8 cellular contexts compared by ENCODE assay signal in the genomic region with DNA sequence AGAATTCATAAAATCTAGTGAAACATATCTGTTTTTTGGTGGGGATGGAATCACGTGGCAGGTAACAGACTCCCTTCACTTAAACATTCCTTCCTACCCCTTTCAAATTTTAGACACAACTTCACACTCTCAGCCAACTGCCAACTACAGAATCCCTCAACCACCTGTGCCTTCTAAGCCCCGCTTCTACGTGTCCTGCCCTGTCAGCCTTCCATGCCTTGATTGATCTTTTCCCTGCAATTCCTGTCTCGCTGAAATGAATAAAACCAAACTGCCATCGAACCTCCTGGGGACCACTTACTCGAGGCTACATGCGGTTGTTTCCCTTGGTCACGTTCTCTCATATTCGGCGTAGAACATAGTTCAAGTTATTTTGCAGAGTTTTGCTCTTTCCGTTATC. TPM values are rescaled to one million over a fixed set of nuclear protein-coding genes. Genes with fewer than 3 reads are reported as not detected.
A peak's percentile ranks its signal among the peaks of the same experiment; 100 is the strongest.
DNase-seq lines count a peak whose midpoint lies in the region; ATAC-seq and TF ChIP-seq lines count a peak whose summit lies in the region.

No MANE protein-coding gene starts in this region.

- H3K36me3 Mint-ChIP-seq in T-helper 1 cell treated with Interleukin-12 subunit alpha and Interleukin-12 subunit beta and Interleukin-4 antibody, amounts not matched to agents 30 μg/mL and 1 μg/mL, for 36 hours (ENCODE audit: low read depth) = peaks cover 21% of the 10 kb centered on the region
- no peaks in the 10 kb centered on the region for H3K36me3 Mint-ChIP-seq in activated T-helper 17 cell treated with anti-CD3 and anti-CD28 coated beads, Interleukin-2, amount 50 U/mL, for 72 hours (ENCODE audit: low read depth)

- H3K4me1 Mint-ChIP-seq in T-helper 1 cell treated with Interleukin-12 subunit alpha and Interleukin-12 subunit beta and Interleukin-4 antibody, amounts not matched to agents 30 μg/mL and 1 μg/mL, for 36 hours (ENCODE audit: low read depth) = peaks cover 13% of the 10 kb centered on the region
- H3K4me1 Mint-ChIP-seq in activated T-helper 17 cell treated with anti-CD3 and anti-CD28 coated beads, Interleukin-2, amount 50 U/mL, for 72 hours = no peaks in the 10 kb centered on the region

- H3K4me3 Mint-ChIP-seq in T-helper 1 cell treated with Interleukin-12 subunit alpha and Interleukin-12 subunit beta and Interleukin-4 antibody, amounts not matched to agents 30 μg/mL and 1 μg/mL, for 36 hours = peak overlapping the region; percentile 63
- H3K4me3 Mint-ChIP-seq in activated T-helper 17 cell treated with anti-CD3 and anti-CD28 coated beads, Interleukin-2, amount 50 U/mL, for 72 hours = peak overlapping the region; percentile 86

- no peak for TF ChIP-seq CTCF in stomach (IDR thresholded peaks at IDR 0.05)

- H3K27me3 ChIP-seq in iPS-20b (ENCODE audit: insufficient read depth, low read length) = no peaks in the 10 kb centered on the region
- no peaks in the 10 kb centered on the region for H3K27me3 ChIP-seq in stomach

- H3K27ac ChIP-seq in iPS-20b (ENCODE audit: low read length) = no peak overlapping the region
- peak overlapping the region in 2 of 5 donors; percentile 77 to 81 for H3K27ac ChIP-seq in stomach

- intact Hi-C loops in stomach (cut with DNase I; ENCODE audit: low total_unique reads) = no loop called here

- no peak for TF ChIP-seq POLR2A in stomach (IDR thresholded peaks at IDR 0.05)

- H3K9ac ChIP-seq in iPS-20b (ENCODE audit: low read depth, low read length) = peak overlapping the region; percentile 95; the same call in 1 of the 2 replicates

- WGBS in stomach, 5 donors = 21 to 29% (median 23%) methylated on average over 11 of the region's 11 CpGs

- no peak for TF ChIP-seq EP300 in stomach (IDR thresholded peaks at IDR 0.05)

- peaks cover 3% of the 10 kb centered on the region for H3K27me3 Mint-ChIP-seq in T-helper 1 cell treated with Interleukin-12 subunit alpha and Interleukin-12 subunit beta and Interleukin-4 antibody, amounts not matched to agents 30 μg/mL and 1 μg/mL, for 36 hours (ENCODE audit: low read depth)
- H3K27me3 Mint-ChIP-seq in activated T-helper 17 cell treated with anti-CD3 and anti-CD28 coated beads, Interleukin-2, amount 50 U/mL, for 72 hours = peaks cover 3% of the 10 kb centered on the region

- peaks cover 30% of the 10 kb centered on the region for H3K36me3 ChIP-seq in iPS-20b (ENCODE audit: insufficient read depth, low read depth, low read length)
- H3K36me3 ChIP-seq in stomach = peaks cover 0 to 19% (median 15%) of the 10 kb centered on the region in 4 donors

- H3K9me3 ChIP-seq in iPS-20b (ENCODE audit: insufficient read depth, low read depth, low read length) (peaks cover 5% of the 10 kb centered on the region), stomach (no peaks in the 10 kb centered on the region)

- H3K4me3 ChIP-seq in iPS-20b (ENCODE audit: low read length) = peak overlapping the region; percentile 93
- peak overlapping the region; percentile 69 to 96 (median 86) for H3K4me3 ChIP-seq in stomach

- no peak overlapping the region for H3K27ac Mint-ChIP-seq in T-helper 1 cell treated with Interleukin-12 subunit alpha and Interleukin-12 subunit beta and Interleukin-4 antibody, amounts not matched to agents 30 μg/mL and 1 μg/mL, for 36 hours
- no peak overlapping the region for H3K27ac Mint-ChIP-seq in activated T-helper 17 cell treated with anti-CD3 and anti-CD28 coated beads, Interleukin-2, amount 50 U/mL, for 72 hours

- H3K4me1 ChIP-seq in iPS-20b (ENCODE audit: insufficient read depth, low read length) = no peaks in the 10 kb centered on the region
- H3K4me1 ChIP-seq in stomach = peaks cover 10 to 29% (median 20%) of the 10 kb centered on the region in 4 donors

- no peak for ATAC-seq in activated T-helper 17 cell treated with anti-CD3 and anti-CD28 coated beads, Interleukin-2, amount 50 U/mL, for 72 hours (replicated peaks)

- H3K9me3 Mint-ChIP-seq in T-helper 1 cell treated with Interleukin-12 subunit alpha and Interleukin-12 subunit beta and Interleukin-4 antibody, amounts not matched to agents 30 μg/mL and 1 μg/mL, for 36 hours = peaks cover 13% of the 10 kb centered on the region
- H3K9me3 Mint-ChIP-seq in activated T-helper 17 cell treated with anti-CD3 and anti-CD28 coated beads, Interleukin-2, amount 50 U/mL, for 72 hours = no peaks in the 10 kb centered on the region

- no peak for DNase-seq in T-helper 1 cell
- DNase-seq in stomach = no peak
- DNase-seq in NCI-H510A treated with DMSO at 0.1 percent for 48 hours (lab: John Stamatoyannopoulos, UW) = no peak
- DNase-seq in cerebellar nuclear complex (lab: John Stamatoyannopoulos, UW) = no peak
- no peak for DNase-seq in NCI-H2171 treated with DMSO at 0.1 percent for 48 hours (lab: John Stamatoyannopoulos, UW)

RNA-seq across cellular contexts. Expression of a gene that starts 1.2 kb away (rescaled TPM):
- total RNA-seq in activated T-helper 17 cell treated with anti-CD3 and anti-CD28 coated beads, Interleukin-2, amount 50 U/mL, for 72 hours = 1 to 10 TPM; 2.0 to 2.2 TPM
- total RNA-seq in stomach = 1 to 10 TPM in 3 of 5 donors, not detected in 2; 6.7 to 10.0 (median 8.1) TPM
- 1 to 10 TPM in 1 of 3 donors, under 1 TPM in 2; 0.60 to 1.8 (median 0.81) TPM for polyA plus RNA-seq in stomach

RNA-seq across cellular contexts. Expression of a gene that starts 7.6 kb away (rescaled TPM):
- total RNA-seq in activated T-helper 17 cell treated with anti-CD3 and anti-CD28 coated beads, Interleukin-2, amount 50 U/mL, for 72 hours = 10 to 100 TPM; 11.0 to 23.1 TPM
- total RNA-seq in stomach = 10 to 100 TPM in 2 of 5 donors, 1 to 10 TPM in 2, under 1 TPM in 1; 0.58 to 25.1 (median 7.0) TPM
- polyA plus RNA-seq in stomach = 1 to 10 TPM; 2.9 to 3.5 (median 3.4) TPM

RNA-seq across cellular contexts. Expression of a gene that starts 15.2 kb away (rescaled TPM):
- total RNA-seq in activated T-helper 17 cell treated with anti-CD3 and anti-CD28 coated beads, Interleukin-2, amount 50 U/mL, for 72 hours = 1 to 10 TPM; 1.7 to 3.5 TPM
- 1 to 10 TPM in 4 of 5 donors, not detected in 1; 1.3 to 5.0 (median 2.2) TPM for total RNA-seq in stomach
- polyA plus RNA-seq in stomach = 1 to 10 TPM; 2.6 to 2.9 (median 2.9) TPM
